Comparison of ENCODE assay signal across 15 cellular contexts in the genomic region with DNA sequence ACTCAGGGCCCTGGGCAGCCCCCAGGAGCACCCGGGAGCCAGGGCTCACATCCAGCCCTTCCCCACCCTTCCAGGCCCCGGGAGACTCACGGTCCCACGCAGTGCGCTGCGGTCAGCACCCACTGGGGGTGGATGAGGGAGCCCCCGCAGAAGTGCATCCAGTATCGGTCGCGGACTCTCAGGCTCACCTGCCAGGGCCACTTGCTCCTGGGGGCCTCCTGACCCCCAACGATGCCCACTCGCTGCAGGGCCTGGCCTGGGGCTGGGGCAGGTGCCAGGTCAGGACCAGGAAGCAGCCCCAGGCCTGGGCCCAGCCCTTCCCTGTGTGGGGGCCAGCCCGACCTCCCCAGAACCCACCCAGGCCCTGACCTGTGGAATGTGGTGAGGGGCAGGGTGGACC. TPM values are rescaled to one million over a fixed set of nuclear protein-coding genes. Genes with fewer than 3 reads are reported as not detected.
"Had no signal": no experiment of that assay in that cellular context is flagged by ENCODE, and none has a peak within 500 bp of the region (broad histone marks: within the 10 kb centered on the region; RNA-seq: fewer than 3 reads in every experiment).

No MANE protein-coding gene starts in this region.

RNA-seq across cellular contexts. Expression of a gene that starts 0.5 kb away (rescaled TPM):
- total RNA-seq: activated CD4-positive, alpha-beta memory T cell treated with anti-CD3 and anti-CD28 coated beads, Interleukin-2, amount 10 ng/mL, durations not matched to agents 7 days and 5 days; activated CD4-positive, alpha-beta T cell treated with anti-CD3 and anti-CD28 coated beads for 36 hours; activated CD4-positive, alpha-beta T cell treated with anti-CD3 and anti-CD28 coated beads, Interleukin-2, amount 10 ng/mL, durations not matched to agents 7 days and 5 days; activated CD8-positive, alpha-beta memory T cell treated with anti-CD3 and anti-CD28 coated beads, Interleukin-2, amount 10 ng/mL, durations not matched to agents 7 days and 5 days; activated CD8-positive, alpha-beta T cell treated with anti-CD3 and anti-CD28 coated beads, Interleukin-2, amount 10 ng/mL, durations not matched to agents 7 days and 5 days; activated naive CD8-positive, alpha-beta T cell treated with anti-CD3 and anti-CD28 coated beads, Interleukin-2, amount 10 ng/mL, durations not matched to agents 7 days and 5 days; activated T-helper 2 cell treated with anti-CD3 and anti-CD28 coated beads, Interferon-gamma antibody, Interleukin-2, Interleukin-4, amounts not matched to agents 10 μg/mL and 5 μg/mL and 100 μg/mL, durations not matched to agents 14 hours and 24 hours and 36 hours; ascending aorta; bronchial epithelial cell; cardiac muscle cell; T-helper 1 cell treated with Interleukin-12 subunit alpha and Interleukin-12 subunit beta and Interleukin-4 antibody, amounts not matched to agents 30 ng/mL and 1 ng/mL, for 36 hours; T-helper 17 cell; T-helper 2 cell treated with Interferon-gamma antibody and Interleukin-4, amounts not matched to agents 100 ng/mL and 5 ng/mL, for 36 hours had no signal
- polyA plus RNA-seq: cardiac muscle cell had no signal

RNA-seq across cellular contexts. Expression of a gene that starts 4.4 kb away (rescaled TPM):
- total RNA-seq: activated CD4-positive, alpha-beta memory T cell treated with anti-CD3 and anti-CD28 coated beads, Interleukin-2, amount 10 ng/mL, durations not matched to agents 7 days and 5 days; activated CD4-positive, alpha-beta T cell treated with anti-CD3 and anti-CD28 coated beads for 36 hours; activated CD4-positive, alpha-beta T cell treated with anti-CD3 and anti-CD28 coated beads, Interleukin-2, amount 10 ng/mL, durations not matched to agents 7 days and 5 days; activated CD8-positive, alpha-beta memory T cell treated with anti-CD3 and anti-CD28 coated beads, Interleukin-2, amount 10 ng/mL, durations not matched to agents 7 days and 5 days; activated CD8-positive, alpha-beta T cell treated with anti-CD3 and anti-CD28 coated beads, Interleukin-2, amount 10 ng/mL, durations not matched to agents 7 days and 5 days; activated naive CD8-positive, alpha-beta T cell treated with anti-CD3 and anti-CD28 coated beads, Interleukin-2, amount 10 ng/mL, durations not matched to agents 7 days and 5 days; activated T-helper 2 cell treated with anti-CD3 and anti-CD28 coated beads, Interferon-gamma antibody, Interleukin-2, Interleukin-4, amounts not matched to agents 10 μg/mL and 5 μg/mL and 100 μg/mL, durations not matched to agents 14 hours and 24 hours and 36 hours; ascending aorta; bronchial epithelial cell; cardiac muscle cell; T-cell; T-helper 1 cell treated with Interleukin-12 subunit alpha and Interleukin-12 subunit beta and Interleukin-4 antibody, amounts not matched to agents 30 ng/mL and 1 ng/mL, for 36 hours; T-helper 17 cell; T-helper 2 cell treated with Interferon-gamma antibody and Interleukin-4, amounts not matched to agents 100 ng/mL and 5 ng/mL, for 36 hours; WTC11 had no signal

RNA-seq across cellular contexts. Expression of a gene that starts 11.0 kb away (rescaled TPM):
- total RNA-seq: activated CD4-positive, alpha-beta memory T cell treated with anti-CD3 and anti-CD28 coated beads, Interleukin-2, amount 10 ng/mL, durations not matched to agents 7 days and 5 days; activated CD4-positive, alpha-beta T cell treated with anti-CD3 and anti-CD28 coated beads for 36 hours; activated CD4-positive, alpha-beta T cell treated with anti-CD3 and anti-CD28 coated beads, Interleukin-2, amount 10 ng/mL, durations not matched to agents 7 days and 5 days; activated CD8-positive, alpha-beta memory T cell treated with anti-CD3 and anti-CD28 coated beads, Interleukin-2, amount 10 ng/mL, durations not matched to agents 7 days and 5 days; activated CD8-positive, alpha-beta T cell treated with anti-CD3 and anti-CD28 coated beads, Interleukin-2, amount 10 ng/mL, durations not matched to agents 7 days and 5 days; activated naive CD8-positive, alpha-beta T cell treated with anti-CD3 and anti-CD28 coated beads, Interleukin-2, amount 10 ng/mL, durations not matched to agents 7 days and 5 days; activated T-helper 2 cell treated with anti-CD3 and anti-CD28 coated beads, Interferon-gamma antibody, Interleukin-2, Interleukin-4, amounts not matched to agents 10 μg/mL and 5 μg/mL and 100 μg/mL, durations not matched to agents 14 hours and 24 hours and 36 hours; bronchial epithelial cell; cardiac muscle cell; T-helper 1 cell treated with Interleukin-12 subunit alpha and Interleukin-12 subunit beta and Interleukin-4 antibody, amounts not matched to agents 30 ng/mL and 1 ng/mL, for 36 hours; T-helper 17 cell; T-helper 2 cell treated with Interferon-gamma antibody and Interleukin-4, amounts not matched to agents 100 ng/mL and 5 ng/mL, for 36 hours; WTC11 had no signal
- polyA plus RNA-seq: cardiac muscle cell had no signal

RNA-seq across cellular contexts. Expression of a gene that starts 26.4 kb away (rescaled TPM):
- total RNA-seq: activated CD4-positive, alpha-beta memory T cell treated with anti-CD3 and anti-CD28 coated beads, Interleukin-2, amount 10 ng/mL, durations not matched to agents 7 days and 5 days; activated CD4-positive, alpha-beta T cell treated with anti-CD3 and anti-CD28 coated beads for 36 hours; activated CD4-positive, alpha-beta T cell treated with anti-CD3 and anti-CD28 coated beads, Interleukin-2, amount 10 ng/mL, durations not matched to agents 7 days and 5 days; activated CD8-positive, alpha-beta memory T cell treated with anti-CD3 and anti-CD28 coated beads, Interleukin-2, amount 10 ng/mL, durations not matched to agents 7 days and 5 days; activated CD8-positive, alpha-beta T cell treated with anti-CD3 and anti-CD28 coated beads, Interleukin-2, amount 10 ng/mL, durations not matched to agents 7 days and 5 days; activated naive CD8-positive, alpha-beta T cell treated with anti-CD3 and anti-CD28 coated beads, Interleukin-2, amount 10 ng/mL, durations not matched to agents 7 days and 5 days; activated T-helper 2 cell treated with anti-CD3 and anti-CD28 coated beads, Interferon-gamma antibody, Interleukin-2, Interleukin-4, amounts not matched to agents 10 μg/mL and 5 μg/mL and 100 μg/mL, durations not matched to agents 14 hours and 24 hours and 36 hours; bronchial epithelial cell; cardiac muscle cell; T-helper 1 cell treated with Interleukin-12 subunit alpha and Interleukin-12 subunit beta and Interleukin-4 antibody, amounts not matched to agents 30 ng/mL and 1 ng/mL, for 36 hours; T-helper 17 cell; T-helper 2 cell treated with Interferon-gamma antibody and Interleukin-4, amounts not matched to agents 100 ng/mL and 5 ng/mL, for 36 hours had no signal
- polyA plus RNA-seq: cardiac muscle cell had no signal
